ENCODE assay signal across 19 cellular contexts in the genomic region with DNA sequence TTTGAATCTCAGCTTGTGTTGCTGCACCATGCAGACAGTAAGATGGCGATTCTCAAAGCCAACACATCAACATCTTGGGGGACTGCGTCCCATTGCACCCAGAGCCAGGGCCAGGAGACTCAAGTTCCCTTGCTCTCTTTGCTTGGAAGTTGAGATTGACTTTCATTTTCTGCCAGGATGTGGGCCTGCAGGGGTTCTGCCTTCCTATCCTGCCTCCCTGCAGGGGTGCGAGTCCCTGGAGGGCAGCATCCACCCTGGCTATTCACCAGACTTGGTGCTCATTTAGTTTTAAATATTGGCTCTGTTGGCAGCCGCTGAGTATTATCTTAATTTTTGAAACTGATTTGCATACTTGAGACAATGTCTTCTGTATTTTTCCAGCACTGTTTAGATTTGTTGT.
"Had no signal": no experiment of that assay in that cellular context is flagged by ENCODE, and none has a peak within 500 bp of the region (broad histone marks: within the 10 kb centered on the region; RNA-seq: fewer than 3 reads in every experiment).

No MANE protein-coding gene starts in this region.

- H3K9me3 Mint-ChIP-seq: dendritic cell treated with granulocyte-macrophage colony-stimulating factor and Interleukin-4, amounts not matched to agents 40 ng/mL and 50 ng/mL, for 4 days; natural killer cell had no signal

- H3K27ac Mint-ChIP-seq: dendritic cell treated with granulocyte-macrophage colony-stimulating factor and Interleukin-4, amounts not matched to agents 40 ng/mL and 50 ng/mL, for 4 days; effector memory CD8-positive, alpha-beta T cell; naive thymus-derived CD4-positive, alpha-beta T cell; natural killer cell had no signal

- DNase-seq: colonic mucosa; cortex of kidney; effector CD8-positive, alpha-beta T cell; effector memory CD8-positive, alpha-beta T cell; foreskin keratinocyte; heart left ventricle; hypothalamus; left cardiac atrium; left lung; left ventricle myocardium superior; lower lobe of right lung; mesenchymal stem cell; midbrain; naive thymus-derived CD4-positive, alpha-beta T cell; natural killer cell had no signal

- H3K27ac ChIP-seq: colonic mucosa, esophagus muscularis mucosa, foreskin keratinocyte, gastroesophageal sphincter, heart left ventricle, hepatocyte, left lung, lower lobe of right lung had no signal

- H3K4me3 Mint-ChIP-seq: dendritic cell treated with granulocyte-macrophage colony-stimulating factor and Interleukin-4, amounts not matched to agents 40 ng/mL and 50 ng/mL, for 4 days; effector memory CD8-positive, alpha-beta T cell; naive thymus-derived CD4-positive, alpha-beta T cell; natural killer cell had no signal

- H3K4me3 ChIP-seq: colonic mucosa, esophagus muscularis mucosa, gastroesophageal sphincter, heart left ventricle, hepatocyte, left lung, lower lobe of right lung had no signal

- H3K36me3 ChIP-seq: colonic mucosa, esophagus muscularis mucosa, gastroesophageal sphincter, heart left ventricle, left lung, lower lobe of right lung had no signal

- H3K4me1 Mint-ChIP-seq: naive thymus-derived CD4-positive, alpha-beta T cell; natural killer cell had no signal

- H3K4me2 ChIP-seq: hepatocyte had no signal

- H3K79me2 ChIP-seq: hepatocyte had no signal

- H3K36me3 Mint-ChIP-seq: naive thymus-derived CD4-positive, alpha-beta T cell; natural killer cell had no signal

- H3K9me3 ChIP-seq: colonic mucosa, esophagus muscularis mucosa, gastroesophageal sphincter, left lung, lower lobe of right lung had no signal

- H3K27me3 ChIP-seq: colonic mucosa, foreskin keratinocyte, heart left ventricle, hepatocyte, left lung had no signal

- ATAC-seq: effector memory CD8-positive, alpha-beta T cell; foreskin keratinocyte; gastroesophageal sphincter; heart left ventricle; left cardiac atrium; left lung; left ventricle myocardium superior; lower lobe of right lung; naive thymus-derived CD4-positive, alpha-beta T cell; natural killer cell had no signal

- H3K4me1 ChIP-seq: colonic mucosa, esophagus muscularis mucosa, foreskin keratinocyte, gastroesophageal sphincter, heart left ventricle, left lung, lower lobe of right lung had no signal
